In the genomic region with DNA sequence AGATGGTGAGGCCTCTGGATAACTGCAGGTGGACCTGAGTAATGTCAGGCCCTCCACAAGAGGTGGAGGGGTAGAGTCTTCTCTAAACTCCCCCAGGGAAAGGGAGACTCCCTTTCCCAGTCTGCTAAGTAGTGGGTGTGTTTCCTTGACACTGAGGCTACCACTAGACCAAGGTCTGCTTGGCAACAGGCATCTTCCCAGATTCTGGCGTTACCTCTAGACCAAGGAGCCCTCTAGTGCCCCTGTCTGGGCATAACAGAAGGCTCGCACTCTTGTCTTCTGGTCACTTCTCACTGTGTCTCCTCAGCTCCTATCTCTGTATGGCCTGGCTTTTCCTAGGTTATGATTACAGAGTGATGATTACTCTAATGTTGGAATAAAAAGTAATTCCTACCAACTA, we compare ENCODE assay signal across 15 cellular contexts. TPM values are rescaled to one million over a fixed set of nuclear protein-coding genes. Genes with fewer than 3 reads are reported as not detected.
DNase-seq lines count a peak whose midpoint lies in the region; ATAC-seq and TF ChIP-seq lines count a peak whose summit lies in the region.
"Not testable (repeated sequence)": the region's sequence is repeated elsewhere in the genome, so short reads cannot be mapped to it uniquely, and the experiment has no call there.
"Had no signal": no experiment of that assay in that cellular context is flagged by ENCODE, and none has a peak within 500 bp of the region (broad histone marks: within the 10 kb centered on the region; RNA-seq: fewer than 3 reads in every experiment).

No MANE protein-coding gene starts in this region.

- CTCF ChIA-PET in Panc1 (lab: Charles Lee), result not testable (repeated sequence)

- not testable (repeated sequence) for H4K20me1 ChIP-seq in Karpas-422 (ENCODE audit: insufficient read depth, low read depth, low read length); fibroblast of lung (ENCODE audit: control insufficient read depth, extremely low read depth, insufficient read depth, low read length)

- H3K27ac ChIP-seq in Karpas-422 (ENCODE audit: low read length); Panc1 (ENCODE audit: low read length); fibroblast of lung (ENCODE audit: insufficient read depth, low read length): not testable (repeated sequence)

- not testable (repeated sequence) for H3K79me2 ChIP-seq in Karpas-422 (ENCODE audit: low read length); fibroblast of lung (ENCODE audit: control insufficient read depth, insufficient read depth, low read length)

- not testable (repeated sequence) for ATAC-seq in Panc1

- H3K27me3 ChIP-seq in Karpas-422 (ENCODE audit: low read length); Panc1 (ENCODE audit: control insufficient read depth, insufficient read depth, low read length); fibroblast of lung (ENCODE audit: control insufficient read depth, insufficient read depth, low read length); kidney epithelial cell (ENCODE audit: control insufficient read depth, insufficient read depth, low read length): not testable (repeated sequence)

- not testable (repeated sequence) for H3K4me2 ChIP-seq in Karpas-422 (ENCODE audit: low read depth, low read length, poor library complexity, severe bottlenecking); fibroblast of lung (ENCODE audit: extremely low read depth, insufficient read depth, low read length)

- not testable (repeated sequence) for H3K9ac ChIP-seq in Karpas-422 (ENCODE audit: low read length); fibroblast of lung (ENCODE audit: insufficient read depth, low read length)

- intact Hi-C loops in Panc1 (cut with micrococcal nuclease; ENCODE audit: unreplicated experiment), result not testable (repeated sequence)

- DNase-seq in DMS 273 (lab: John Stamatoyannopoulos, UW; ENCODE audit: unreplicated experiment), result peak; percentile 3
- peak; percentile 49 for DNase-seq in Karpas-422
- not testable (repeated sequence) for DNase-seq in Panc1 (ENCODE audit: low read depth, low spot score); kidney epithelial cell (ENCODE audit: low read depth)
- peak; percentile 58 for DNase-seq in astrocyte of the hippocampus (ENCODE audit: low read depth, low spot score)
- DNase-seq in fibroblast of lung (ENCODE audit: low read depth in 2 of 2), result peak; percentile 24 to 40

- H3K4me3 ChIP-seq in GM12875 (ENCODE audit: low read depth, low read length); Karpas-422 (ENCODE audit: low read length); Panc1 (ENCODE audit: low read depth in 2 of 2, low read length in 2 of 2); fibroblast of lung (replicated peaks in 1 of 4; ENCODE audit: control extremely low read depth in 1 of 4, insufficient read depth in 1 of 4, low read depth in 3 of 4, low read length in 4 of 4); kidney epithelial cell (ENCODE audit: low read depth, low read length): not testable (repeated sequence)

- H3K9me2 ChIP-seq in Karpas-422 (replicated peaks; ENCODE audit: insufficient read depth, low read length), result not testable (repeated sequence)

- H3K9me3 ChIP-seq in Karpas-422 (ENCODE audit: low read length); Panc1 (ENCODE audit: control insufficient read depth, insufficient read depth, low read depth, low read length); fibroblast of lung (ENCODE audit: control insufficient read depth, insufficient read depth, low read depth, low read length): not testable (repeated sequence)

- H2AFZ ChIP-seq in Karpas-422 (ENCODE audit: low read length); fibroblast of lung (ENCODE audit: low read length): not testable (repeated sequence)

- in situ Hi-C loops in Panc1 (cut with HindIII; ENCODE audit: low pct_unique_long_range_greater_than_20kb, low sequenced_read_pairs), result not testable (repeated sequence)

- not testable (repeated sequence) for BruUV-seq in Panc1 (replicated peaks; lab: Mats Ljungman, UMichigan)

- TF ChIP-seq CTCF in GM12875 (IDR thresholded peaks at IDR 0.05; ENCODE audit: borderline replicate concordance, insufficient read depth, low read depth, low read length) (peak; percentile 13; the same call in 1 of the 2 replicates), Panc1 (IDR thresholded peaks at IDR 0.05) (peak; percentile 45), fibroblast of lung (conservative IDR thresholded peaks at IDR 0.05 in 1 of 2, IDR thresholded peaks at IDR 0.05 in 1 of 2; ENCODE audit: low read depth in 1 of 2, low read length in 2 of 2) (peak; percentile 33 to 42), kidney epithelial cell (IDR thresholded peaks at IDR 0.05; ENCODE audit: insufficient read depth, low read length, poor library complexity, severe bottlenecking) (peak; percentile 21)

- H3K4me1 ChIP-seq in Karpas-422 (ENCODE audit: low read length); Panc1 (ENCODE audit: control insufficient read depth, insufficient read depth, low read length); fibroblast of lung (ENCODE audit: control insufficient read depth, extremely low read depth, insufficient read depth, low read length): not testable (repeated sequence)

- POLR2A ChIA-PET in Panc1 (lab: Charles Lee), result not testable (repeated sequence)

- H3K36me3 ChIP-seq in Karpas-422 (ENCODE audit: insufficient read depth, low read length); Panc1 (ENCODE audit: control insufficient read depth, insufficient read depth, low read length); fibroblast of lung (ENCODE audit: control insufficient read depth, insufficient read depth, low read length); kidney epithelial cell (ENCODE audit: control insufficient read depth, insufficient read depth, low read length): not testable (repeated sequence)

RNA-seq across cellular contexts. Expression of a gene that starts 5.4 kb away (rescaled TPM):
- not detected in 2 replicates for total RNA-seq in Karpas-422 (2014; rRNA removed; shearing (Covaris generic); ENCODE audit: low replicate concordance)
- not detected for total RNA-seq in Panc1 (2021; ENCODE audit: unreplicated experiment)
- not detected for polyA plus RNA-seq in Panc1 (2012; ENCODE audit: insufficient read length)
- total RNA-seq in fibroblast of lung, result not detected in 2 replicates
- polyA plus RNA-seq in fibroblast of lung, result 0.25 and 0.48 TPM in 2 replicates
- 0.21 and 0.37 TPM in 2 replicates for polyA plus RNA-seq in fibroblast of lung (2012)
- polyA minus RNA-seq in fibroblast of lung (ENCODE audit: low replicate concordance), result 1.3 TPM in 1 of 2 replicates, not detected in the other
- total RNA-seq in kidney epithelial cell, result not detected in 2 replicates
- total RNA-seq: activated CD8-positive, alpha-beta memory T cell treated with anti-CD3 and anti-CD28 coated beads, Interleukin-2, amount 10 ng/mL, durations not matched to agents 7 days and 5 days; activated naive CD8-positive, alpha-beta T cell treated with anti-CD3 and anti-CD28 coated beads, Interleukin-2, amount 10 ng/mL, durations not matched to agents 7 days and 5 days; CD4-positive, alpha-beta memory T cell; gastroesophageal sphincter; liver; mucosa of gallbladder; Peyer's patch; temporal lobe had no signal
- polyA plus RNA-seq: CD4-positive, alpha-beta memory T cell; liver had no signal

RNA-seq across cellular contexts. Expression of a gene that starts 50.9 kb away (rescaled TPM):
- not detected in 2 replicates for total RNA-seq in Karpas-422 (2014; rRNA removed; shearing (Covaris generic); ENCODE audit: low replicate concordance)
- total RNA-seq in Panc1 (2021; ENCODE audit: unreplicated experiment), result not detected
- polyA plus RNA-seq in Panc1 (2012; ENCODE audit: insufficient read length), result not detected
- not detected in 2 replicates for total RNA-seq in fibroblast of lung
- 1.5 and 2.1 TPM in 2 replicates for polyA plus RNA-seq in fibroblast of lung
- polyA plus RNA-seq in fibroblast of lung (2012), result 1.1 and 1.5 TPM in 2 replicates
- polyA minus RNA-seq in fibroblast of lung (ENCODE audit: low replicate concordance), result 1.9 TPM in 1 of 2 replicates, not detected in the other
- not detected in 2 replicates for total RNA-seq in kidney epithelial cell
- total RNA-seq: activated CD8-positive, alpha-beta memory T cell treated with anti-CD3 and anti-CD28 coated beads, Interleukin-2, amount 10 ng/mL, durations not matched to agents 7 days and 5 days; activated naive CD8-positive, alpha-beta T cell treated with anti-CD3 and anti-CD28 coated beads, Interleukin-2, amount 10 ng/mL, durations not matched to agents 7 days and 5 days; CD4-positive, alpha-beta memory T cell; gastroesophageal sphincter; liver; mucosa of gallbladder; Peyer's patch; temporal lobe had no signal
- polyA plus RNA-seq: CD4-positive, alpha-beta memory T cell; liver had no signal
